In genomic region chr16:1942810-1943726, GRCh38 we compare ENCODE assay signal across 8 cellular contexts. TPM values are rescaled to one million over a fixed set of nuclear protein-coding genes. Genes with fewer than 3 reads are reported as not detected.
A peak's percentile ranks its signal among the peaks of the same experiment; 100 is the strongest.
DNase-seq lines count a peak whose midpoint lies in the region; ATAC-seq, FAIRE-seq and TF ChIP-seq lines count a peak whose summit lies in the region.

A gene with protein sequence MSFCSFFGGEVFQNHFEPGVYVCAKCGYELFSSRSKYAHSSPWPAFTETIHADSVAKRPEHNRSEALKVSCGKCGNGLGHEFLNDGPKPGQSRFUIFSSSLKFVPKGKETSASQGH (minus strand): TSS chr16:1943199. CDS start chr16:1943156, 43 bp downstream.

- peak within 1 kb of the TSS; percentile 71 to 86 for H3K4me3 ChIP-seq in kidney (ENCODE audit: low read length in 2 of 2)

- peaks cover 0 to 10% of the 10 kb centered on the region in 2 donors for H3K4me1 ChIP-seq in kidney (ENCODE audit: control insufficient read depth in 1 of 2, insufficient read depth in 1 of 2, low read depth in 1 of 2, low read length in 2 of 2)

- peak; percentile 94 for FAIRE-seq in kidney (lab: Jason Lieb, UNC)

- peak; percentile 88 for ATAC-seq in GM19043 (IDR thresholded peaks at IDR 0.05; ENCODE audit: low read depth, unreplicated experiment)
- peak; percentile 79 for ATAC-seq in HG03378 (IDR thresholded peaks at IDR 0.05; ENCODE audit: unreplicated experiment)

- intact Hi-C loops in kidney (cut with DNase I) = no loop called here

- peak within 1 kb of the TSS; percentile 76 to 81 for H3K27ac ChIP-seq in kidney (ENCODE audit: low read depth in 2 of 2, low read length in 2 of 2)

- peak within 1 kb of the TSS; percentile 63 to 74 for H3K9ac ChIP-seq in kidney (ENCODE audit: low read length in 2 of 2)

- peak; percentile 95 for DNase-seq in AG09319 (ENCODE audit: extremely low read depth, low read depth)
- DNase-seq in NCI-H460 (ENCODE audit: extremely low read depth, low read depth) = peak; percentile 99
- DNase-seq in activated CD4-positive, CD25-positive, alpha-beta regulatory T cell treated with anti-CD3 and anti-CD28 coated beads, Interleukin-2, amount 50 U/mL, for 72 hours = peak; percentile 99
- DNase-seq in cerebellar nuclear complex (lab: John Stamatoyannopoulos, UW) = peak; percentile 74 to 92
- peak; percentile 100 for DNase-seq in kidney
- peak; percentile 100 for DNase-seq in stimulated activated CD4-positive, alpha-beta T cell treated with anti-CD3 and anti-CD28 coated beads, Interleukin-15, amount 100 ng/mL, for 24 hours

- no peaks in the 10 kb centered on the region for H3K9me3 ChIP-seq in kidney (ENCODE audit: control insufficient read depth in 1 of 2, low read length in 2 of 2)

- TF ChIP-seq CTCF in AG09319 (IDR thresholded peaks at IDR 0.05; ENCODE audit: low read depth, low read length) = no peak
- TF ChIP-seq CTCF in kidney (IDR thresholded peaks at IDR 0.05; ENCODE audit: borderline replicate concordance, extremely low read depth, insufficient read depth) = no peak

- peaks cover 3 to 7% of the 10 kb centered on the region in 2 donors for H3K36me3 ChIP-seq in kidney (ENCODE audit: control insufficient read depth in 1 of 2, insufficient read depth in 2 of 2, low read length in 2 of 2)

RNA-seq across cellular contexts. Expression of the gene that starts here (rescaled TPM):
- total RNA-seq in NCI-H460 (2014; rRNA removed; shearing (Covaris generic)) = 5.8 and 7.4 TPM in 2 replicates
- polyA plus RNA-seq in NCI-H460 (2014; cell fraction: nucleus; rRNA removed) = 19.4 and 69.8 TPM in 2 replicates
- 32.0 TPM for total RNA-seq in kidney
- 189 TPM for polyA plus RNA-seq in kidney (ENCODE audit: insufficient read depth, low read depth, low replicate concordance)

Comparison
In these comparisons a context has a peak if more than half of its experiments do, and no peak if none do; other contexts are left out.
1. Peak in every context shown above with its lines: DNase-seq, ATAC-seq, H3K4me3 ChIP-seq and H3K27ac ChIP-seq.